8 cellular contexts compared by ENCODE assay signal in the genomic region with DNA sequence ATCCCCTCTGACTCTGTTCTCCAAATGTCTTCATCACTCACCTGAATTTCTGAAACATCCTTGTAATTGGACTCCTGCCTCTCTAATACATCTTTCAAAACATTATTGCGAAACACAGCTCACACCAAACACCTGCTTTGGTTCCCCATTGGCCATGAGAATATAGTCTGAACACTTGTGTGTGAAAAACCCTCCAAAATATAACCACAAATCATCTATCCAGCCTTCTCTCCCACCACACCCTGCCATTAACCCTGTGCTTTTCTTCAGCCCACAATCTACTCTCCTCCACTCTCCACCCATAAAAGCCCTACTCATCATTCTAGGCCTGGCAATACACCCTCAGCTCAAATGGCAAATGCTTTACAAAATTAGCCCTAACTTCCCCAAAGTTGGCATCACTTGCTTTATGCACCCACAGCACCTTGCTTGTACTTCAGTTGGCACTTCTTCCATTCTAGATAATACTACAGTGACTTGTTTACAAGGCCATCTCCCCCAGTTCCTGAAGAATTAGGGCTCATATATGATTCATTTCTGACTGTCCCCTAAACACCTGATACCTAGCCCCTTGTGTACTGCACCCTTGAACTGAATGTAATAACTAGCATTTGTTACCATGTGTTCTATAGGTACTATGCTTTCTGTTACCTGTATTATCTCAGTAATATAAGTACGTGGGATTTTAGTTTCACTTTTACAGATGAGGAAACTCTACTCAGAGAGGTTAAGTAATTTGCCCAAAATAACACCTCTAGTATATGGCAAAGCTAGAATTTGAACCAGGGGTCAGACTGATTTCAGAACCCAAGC. TPM values are rescaled to one million over a fixed set of nuclear protein-coding genes. Genes with fewer than 3 reads are reported as not detected.
A peak's percentile ranks its signal among the peaks of the same experiment; 100 is the strongest.
DNase-seq lines count a peak whose midpoint lies in the region; ATAC-seq, FAIRE-seq and TF ChIP-seq lines count a peak whose summit lies in the region.
"Not testable (repeated sequence)": the region's sequence is repeated elsewhere in the genome, so short reads cannot be mapped to it uniquely, and the experiment has no call there.

No MANE protein-coding gene starts in this region.

- not testable (repeated sequence) for H3K9me3 Mint-ChIP-seq in CD8-positive, alpha-beta T cell; activated T-cell treated with anti-CD3 and anti-CD28 coated beads, Interleukin-2, amount 50 U/mL, for 24 hours

- not testable (repeated sequence) for H3K36me3 Mint-ChIP-seq in CD8-positive, alpha-beta T cell
- peaks cover 11% of the 10 kb centered on the region for H3K36me3 Mint-ChIP-seq in activated T-cell treated with anti-CD3 and anti-CD28 coated beads, Interleukin-2, amount 50 U/mL, for 24 hours (ENCODE audit: low read depth)

- peak overlapping the region; percentile 75 for H3K4me3 Mint-ChIP-seq in CD8-positive, alpha-beta T cell
- peak overlapping the region; percentile 15 for H3K4me3 Mint-ChIP-seq in activated T-cell treated with anti-CD3 and anti-CD28 coated beads, Interleukin-2, amount 50 U/mL, for 24 hours

- peak; percentile 90 for FAIRE-seq in small intestine (lab: Jason Lieb, UNC)

- not testable (repeated sequence) for H3K9me3 ChIP-seq in CD8-positive, alpha-beta T cell (ENCODE audit: low read length); small intestine (ENCODE audit: control insufficient read depth, low read depth)

- peak overlapping the region; percentile 17 for H3K4me3 ChIP-seq in CD8-positive, alpha-beta T cell (ENCODE audit: low read depth, low read length)
- H3K4me3 ChIP-seq in small intestine (ENCODE audit: low read depth in 1 of 2, low read length in 2 of 2), result not testable (repeated sequence)

- ATAC-seq in CD8-positive, alpha-beta T cell, result peak; percentile 73
- ATAC-seq in GM19328 (IDR thresholded peaks at IDR 0.05; ENCODE audit: unreplicated experiment), result peak; percentile 41
- ATAC-seq in HG02763 (IDR thresholded peaks at IDR 0.05; ENCODE audit: unreplicated experiment), result peak; percentile 31
- peak; percentile 42 for ATAC-seq in HG03469 (IDR thresholded peaks at IDR 0.05; ENCODE audit: unreplicated experiment)
- peak; percentile 11 for ATAC-seq in esophagus mucosa

- not testable (repeated sequence) for H3K27me3 ChIP-seq in CD8-positive, alpha-beta T cell (ENCODE audit: insufficient read depth, low read length); small intestine (ENCODE audit: control insufficient read depth in 2 of 2, insufficient read depth in 2 of 2, low read length in 2 of 2)

- 88 to 95% (median 90%) methylated on average over 1 of the region's 2 CpGs for WGBS in small intestine, 3 donors

- H3K27ac Mint-ChIP-seq in CD8-positive, alpha-beta T cell, result peak overlapping the region; percentile 94
- H3K27ac Mint-ChIP-seq in activated T-cell treated with anti-CD3 and anti-CD28 coated beads, Interleukin-2, amount 50 U/mL, for 24 hours, result peak overlapping the region; percentile 82

- H3K27me3 Mint-ChIP-seq in CD8-positive, alpha-beta T cell (ENCODE audit: low read depth); activated T-cell treated with anti-CD3 and anti-CD28 coated beads, Interleukin-2, amount 50 U/mL, for 24 hours: not testable (repeated sequence)

- H3K36me3 ChIP-seq in CD8-positive, alpha-beta T cell (ENCODE audit: insufficient read depth, low read length); small intestine (ENCODE audit: control insufficient read depth in 2 of 2, insufficient read depth in 2 of 2, low read length in 2 of 2): not testable (repeated sequence)

- H3K27ac ChIP-seq in CD8-positive, alpha-beta T cell (ENCODE audit: low read depth, low read length), result peak overlapping the region; percentile 51
- H3K27ac ChIP-seq in small intestine (ENCODE audit: low read depth in 1 of 2, low read length in 1 of 2), result peak overlapping the region; percentile 32 to 78

- TF ChIP-seq CTCF in CD8-positive, alpha-beta T cell (IDR thresholded peaks at IDR 0.05), result not testable (repeated sequence)

- not testable (repeated sequence) for DNase-seq in CD8-positive, alpha-beta T cell; activated T-cell treated with anti-CD3 and anti-CD28 coated beads, Interleukin-2, amount 50 U/mL, for 24 hours; small intestine
- DNase-seq in NCI-H748 (lab: John Stamatoyannopoulos, UW; ENCODE audit: unreplicated experiment), result peak; percentile 41

- CTCF ChIA-PET in CD8-positive, alpha-beta T cell (lab: Charles Lee), result not testable (repeated sequence)

- peaks cover 63% of the 10 kb centered on the region for H3K4me1 Mint-ChIP-seq in CD8-positive, alpha-beta T cell (ENCODE audit: low read depth)
- H3K4me1 Mint-ChIP-seq in activated T-cell treated with anti-CD3 and anti-CD28 coated beads, Interleukin-2, amount 50 U/mL, for 24 hours (ENCODE audit: low read depth), result peaks cover 67% of the 10 kb centered on the region

- POLR2A ChIA-PET in CD8-positive, alpha-beta T cell (lab: Charles Lee), result interaction anchor here (1.4 to 2.5 kb wide), 2 partner anchors 13 to 17 kb away, joined by 6 to 8 read pairs; no protein-coding TSS in a partner anchor

- H3K4me1 ChIP-seq in CD8-positive, alpha-beta T cell (ENCODE audit: insufficient read depth, low read length), result peaks cover 40% of the 10 kb centered on the region
- H3K4me1 ChIP-seq in small intestine (ENCODE audit: control insufficient read depth in 2 of 2, insufficient read depth in 1 of 2, low read depth in 1 of 2, low read length in 1 of 2), result peaks cover 1 to 18% of the 10 kb centered on the region in 2 donors

- intact Hi-C loops in CD8-positive, alpha-beta T cell (cut with DNase I, micrococcal nuclease), result loop anchor here (2.0 to 10.0 kb wide), 3 partner anchors 17 to 1235 kb away; partner anchors contain the start of genes SYNE2 (in 2 of the 2), MAX (in 1 of the 2), ZBTB1 (in 1 of the 2) and ZBTB25 (in 1 of the 2)

RNA-seq across cellular contexts. Expression of gene SYNE2, which starts 17.3 kb away (rescaled TPM):
- total RNA-seq in CD8-positive, alpha-beta T cell, result 10 to 100 TPM; 93.4 to 94.2 TPM
- total RNA-seq in esophagus mucosa, result 99.8 TPM
- polyA plus RNA-seq in small intestine, result 10 to 100 TPM; 13.8 to 35.0 (median 30.9) TPM

Comparison
In these comparisons a context has a peak if more than half of its experiments do, and no peak if none do; other contexts are left out.
1. ATAC-seq: peak in every context shown above with its lines; median percentile 73 in CD8-positive, alpha-beta T cell; 42 in HG03469; 41 in GM19328; 31 in HG02763; 11 in esophagus mucosa.